1 cellular context compared by ENCODE assay signal in genomic region chr11:8087185-8087584, GRCh38.
TF ChIP-seq lines count a peak whose summit lies in the region.

No MANE protein-coding gene starts in this region.

TF ChIP-seq in H1, 55 proteins besides CTCF, POLR2A, EP300 and RAD21:
- no peak for TF ChIP-seq SP1 (IDR thresholded peaks at IDR 0.05; ENCODE audit: low read depth, low read length)
